ENCODE assay signal across 8 cellular contexts in the genomic region with DNA sequence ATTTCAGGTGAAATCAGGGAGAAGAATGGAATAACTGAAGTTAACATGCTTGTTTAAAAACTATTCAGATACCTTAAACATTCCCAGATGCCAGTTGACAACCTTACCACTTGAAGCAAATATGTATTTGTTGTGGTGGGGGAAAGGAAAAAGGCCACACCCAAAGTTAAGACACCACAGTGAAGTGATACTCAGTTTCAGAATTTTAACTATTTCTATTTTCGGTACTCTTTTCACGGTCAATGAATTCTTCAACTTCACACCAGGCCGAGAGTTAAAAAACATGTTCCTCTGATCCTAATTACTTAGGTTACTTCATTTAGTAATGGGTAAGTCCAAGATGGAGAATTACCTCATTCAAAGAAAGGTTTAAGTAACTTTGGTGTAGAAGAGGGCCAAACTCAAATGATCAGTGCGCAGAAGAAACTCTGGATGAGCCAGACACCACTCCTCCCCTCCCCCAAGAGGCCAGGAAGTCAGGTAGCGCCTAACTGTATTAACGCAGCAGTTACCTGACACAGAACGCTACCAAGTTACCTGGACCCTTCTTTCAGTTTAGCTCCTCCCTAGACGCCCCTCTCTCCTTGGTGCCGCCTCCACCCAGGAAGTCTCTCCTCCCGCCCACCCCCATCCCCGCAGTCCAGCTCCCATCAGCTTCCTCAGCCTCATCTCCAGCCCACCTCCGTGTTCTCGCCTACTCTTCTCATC. TPM values are rescaled to one million over a fixed set of nuclear protein-coding genes. Genes with fewer than 3 reads are reported as not detected.
A peak's percentile ranks its signal among the peaks of the same experiment; 100 is the strongest.
DNase-seq lines count a peak whose midpoint lies in the region; ATAC-seq and TF ChIP-seq lines count a peak whose summit lies in the region.

No MANE protein-coding gene starts in this region.

- peaks cover 0 to 6% (median 0%) of the 10 kb centered on the region in 11 experiments; a peak in 4 of 22 replicates for H3K9me3 ChIP-seq in BLaER1 treated with 17β-estradiol and CSF1 and Interleukin-3, amounts not matched to agents 10 nM and 100 nM (replicated peaks in 1 of 11)

- H3K9me3 Mint-ChIP-seq in natural killer cell treated with Interleukin-12 subunit alpha and Interleukin-12 subunit beta and Interleukin-15 and Interleukin-18, amount 100 ng/mL, for 72 hours, result no peaks in the 10 kb centered on the region

- H3K4me1 ChIP-seq in BLaER1 treated with 17β-estradiol and CSF1 and Interleukin-3, amounts not matched to agents 10 nM and 100 nM, result peaks cover 53 to 79% (median 67%) of the 10 kb centered on the region in 10 experiments

- H3K4me3 Mint-ChIP-seq in natural killer cell treated with Interleukin-12 subunit alpha and Interleukin-12 subunit beta and Interleukin-15 and Interleukin-18, amount 100 ng/mL, for 72 hours, result peak overlapping the region; percentile 96

- H4K20me1 ChIP-seq in BLaER1 treated with 17β-estradiol and CSF1 and Interleukin-3, amounts not matched to agents 10 nM and 100 nM, result peaks cover 33 to 54% (median 51%) of the 10 kb centered on the region in 11 experiments; a peak in 21 of 22 replicates

- DNase-seq in activated CD4-positive, alpha-beta T cell treated with anti-CD3 and anti-CD28 coated beads for 48 hours, result peak; percentile 44
- DNase-seq in erythroblast (lab: John Stamatoyannopoulos, UW) (peak; percentile 61 to 75), H4 (ENCODE audit: low spot score) (no peak), NCI-H1694 treated with DMSO at 0.1 percent for 48 hours (lab: John Stamatoyannopoulos, UW) (no peak)
- DNase-seq in natural killer cell treated with Interleukin-12 subunit alpha and Interleukin-12 subunit beta and Interleukin-15 and Interleukin-18, amount 100 ng/mL, for 72 hours (ENCODE audit: low spot score), result peak; percentile 61

- peak overlapping the region; percentile 83 to 94 (median 88) for H3K4me3 ChIP-seq in BLaER1 treated with 17β-estradiol and CSF1 and Interleukin-3, amounts not matched to agents 10 nM and 100 nM

- H3K36me3 Mint-ChIP-seq in natural killer cell treated with Interleukin-12 subunit alpha and Interleukin-12 subunit beta and Interleukin-15 and Interleukin-18, amount 100 ng/mL, for 72 hours, result peaks cover 5% of the 10 kb centered on the region

- no peaks in the 10 kb centered on the region for H3K27me3 Mint-ChIP-seq in natural killer cell treated with Interleukin-12 subunit alpha and Interleukin-12 subunit beta and Interleukin-15 and Interleukin-18, amount 100 ng/mL, for 72 hours

- H3K4me1 Mint-ChIP-seq in natural killer cell treated with Interleukin-12 subunit alpha and Interleukin-12 subunit beta and Interleukin-15 and Interleukin-18, amount 100 ng/mL, for 72 hours (ENCODE audit: low read depth in 2 of 2), result peaks cover 63 to 79% of the 10 kb centered on the region in 2 donors

- no peaks in the 10 kb centered on the region for H3K27me3 ChIP-seq in BLaER1 treated with 17β-estradiol and CSF1 and Interleukin-3, amounts not matched to agents 10 nM and 100 nM

- peak overlapping the region; percentile 88 to 95 (median 92) for H3K9ac ChIP-seq in BLaER1 treated with 17β-estradiol and CSF1 and Interleukin-3, amounts not matched to agents 10 nM and 100 nM

- peak overlapping the region; percentile 79 to 98 (median 91) for H3K4me2 ChIP-seq in BLaER1 treated with 17β-estradiol and CSF1 and Interleukin-3, amounts not matched to agents 10 nM and 100 nM

- no peak for TF ChIP-seq POLR2A in erythroblast (IDR thresholded peaks at IDR 0.05; ENCODE audit: low read length)

- ATAC-seq in GM19328 (IDR thresholded peaks at IDR 0.05; ENCODE audit: unreplicated experiment) (peak; percentile 2), HG03571 (IDR thresholded peaks at IDR 0.05; ENCODE audit: unreplicated experiment) (peak; percentile 19)
- ATAC-seq in natural killer cell treated with Interleukin-12 subunit alpha and Interleukin-12 subunit beta and Interleukin-15 and Interleukin-18, amount 100 ng/mL, for 72 hours, result peak; percentile 1

- peak overlapping the region; percentile 82 to 96 (median 93) for H3K27ac ChIP-seq in BLaER1 treated with 17β-estradiol and CSF1 and Interleukin-3, amounts not matched to agents 10 nM and 100 nM

- H3K27ac Mint-ChIP-seq in natural killer cell treated with Interleukin-12 subunit alpha and Interleukin-12 subunit beta and Interleukin-15 and Interleukin-18, amount 100 ng/mL, for 72 hours, result peak overlapping the region; percentile 83 to 98

- H3K36me3 ChIP-seq in BLaER1 treated with 17β-estradiol and CSF1 and Interleukin-3, amounts not matched to agents 10 nM and 100 nM, result peaks cover 0 to 38% (median 30%) of the 10 kb centered on the region in 11 experiments; a peak in 16 of 22 replicates

RNA-seq across cellular contexts. Expression of a gene that starts 0.7 kb away (rescaled TPM):
- 100 to 1,000 TPM; 148 to 190 TPM for total RNA-seq in natural killer cell treated with Interleukin-12 subunit alpha and Interleukin-12 subunit beta and Interleukin-15 and Interleukin-18, amount 100 ng/mL, for 72 hours
- 141 and 205 TPM in 2 replicates for total RNA-seq in H4 (2014; rRNA removed; shearing (Covaris generic))

Comparison
In these comparisons a context has a peak if more than half of its experiments do, and no peak if none do; other contexts are left out.
1. DNase-seq: peak in activated CD4-positive, alpha-beta T cell treated with anti-CD3 and anti-CD28 coated beads for 48 hours (single experiment), erythroblast (2 of 2) and natural killer cell treated with Interleukin-12 subunit alpha and Interleukin-12 subunit beta and Interleukin-15 and Interleukin-18, amount 100 ng/mL, for 72 hours (single experiment); none in H4 (single experiment) and NCI-H1694 treated with DMSO at 0.1 percent for 48 hours (single experiment).
2. Peak in every context shown above with its lines, with median percentiles within 50 percentile points of each other: ATAC-seq.